7 cellular contexts compared by ENCODE assay signal in the genomic region with DNA sequence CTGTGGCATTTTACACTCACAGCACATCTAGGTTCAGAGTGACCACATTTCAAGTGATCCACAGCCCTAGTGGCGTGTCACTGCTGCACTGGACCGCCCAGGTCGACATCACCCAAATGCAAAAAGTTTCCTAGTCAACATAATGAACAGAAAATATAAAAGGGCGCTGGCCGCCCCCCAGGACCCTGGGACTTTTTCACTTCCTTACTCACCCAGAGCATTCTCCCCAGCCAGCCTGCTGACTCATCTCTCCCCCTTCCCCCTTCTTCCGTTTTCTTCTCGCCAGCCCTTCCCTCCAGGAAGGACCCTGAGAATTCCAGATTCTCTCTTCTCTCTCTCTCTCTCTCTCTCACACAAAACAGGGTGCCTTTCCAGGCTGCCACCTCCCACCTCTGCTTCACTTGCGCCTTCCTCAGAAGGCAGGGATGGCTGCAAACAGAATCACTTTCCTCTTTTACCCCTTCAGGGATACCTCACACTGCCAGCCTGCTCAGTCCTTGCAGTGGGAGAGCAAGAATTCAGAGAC.
DNase-seq lines count a peak whose midpoint lies in the region; ATAC-seq and TF ChIP-seq lines count a peak whose summit lies in the region.

No MANE protein-coding gene starts in this region.

- ATAC-seq in GM21381 (IDR thresholded peaks at IDR 0.05; ENCODE audit: unreplicated experiment): no peak
- no peak for ATAC-seq in GM19035 (IDR thresholded peaks at IDR 0.05; ENCODE audit: unreplicated experiment)

- TF ChIP-seq CTCF in GM12865 (IDR thresholded peaks at IDR 0.05; ENCODE audit: insufficient read depth, low read depth, low read length, missing control alignments) (no peak), choroid plexus epithelial cell (conservative IDR thresholded peaks at IDR 0.05; ENCODE audit: low read depth, low read length) (no peak)

- DNase-seq in GM12865 (ENCODE audit: low read depth): peak; percentile 45
- DNase-seq in NCI-H69 (lab: John Stamatoyannopoulos, UW): peak; percentile 27
- DNase-seq in choroid plexus epithelial cell (ENCODE audit: low read depth): peak; percentile 62
- peak; percentile 31 for DNase-seq in pons (ENCODE audit: low spot score)
- DNase-seq in T-helper 9 cell: no peak

- H3K4me3 ChIP-seq in GM12865 (ENCODE audit: low read depth, low read length) (peak overlapping the region; percentile 13; the same call in 1 of the 2 replicates), choroid plexus epithelial cell (ENCODE audit: low read depth, low read length) (peak overlapping the region; percentile 28)
